In genomic region chr2:157628282-157628531, GRCh38 we compare ENCODE assay signal across 8 cellular contexts. TPM values are rescaled to one million over a fixed set of nuclear protein-coding genes. Genes with fewer than 3 reads are reported as not detected.
DNase-seq lines count a peak whose midpoint lies in the region; ATAC-seq and TF ChIP-seq lines count a peak whose summit lies in the region.

No MANE protein-coding gene starts in this region.

- H4K20me1 ChIP-seq in OCI-LY1 (ENCODE audit: insufficient read depth, low read length) = no peaks in the 10 kb centered on the region

- TF ChIP-seq CTCF in OCI-LY1 (IDR thresholded peaks at IDR 0.05; ENCODE audit: low read length) = no peak
- TF ChIP-seq CTCF in endothelial cell (IDR thresholded peaks at IDR 0.05; ENCODE audit: unreplicated experiment) = no peak

- no peak overlapping the region for H3K27ac Mint-ChIP-seq in endothelial cell (ENCODE audit: unreplicated experiment)

- H3K9me3 Mint-ChIP-seq in endothelial cell (ENCODE audit: unreplicated experiment) = no peaks in the 10 kb centered on the region

- H3K4me1 Mint-ChIP-seq in endothelial cell (ENCODE audit: unreplicated experiment) = peaks cover 5% of the 10 kb centered on the region

- H3K4me3 ChIP-seq in OCI-LY1 (ENCODE audit: low read depth, low read length, poor library complexity, severe bottlenecking) (peak overlapping the region; percentile 56), neuron (ENCODE audit: low read length) (peak overlapping the region; percentile 47)

- H3K36me3 Mint-ChIP-seq in endothelial cell (ENCODE audit: low read depth, unreplicated experiment) = no peaks in the 10 kb centered on the region

- H3K4me2 ChIP-seq in OCI-LY1 (ENCODE audit: low read length) = peak overlapping the region; percentile 78

- peak overlapping the region; percentile 78 for H3K4me3 Mint-ChIP-seq in endothelial cell (ENCODE audit: unreplicated experiment)

- H3K27me3 ChIP-seq in OCI-LY1 (ENCODE audit: insufficient read depth, low read length) = 0 out of 2 replicates have a peak, but pooled peaks cover 5% of the 10 kb centered on the region
- peaks cover 19% of the 10 kb centered on the region for H3K27me3 ChIP-seq in neuron (ENCODE audit: insufficient read depth, low read length)

- H3K27me3 Mint-ChIP-seq in endothelial cell (ENCODE audit: unreplicated experiment) = peaks cover 7% of the 10 kb centered on the region

- H3K4me1 ChIP-seq in OCI-LY1 (ENCODE audit: insufficient read depth, low read length, severe bottlenecking) (peaks cover 4% of the 10 kb centered on the region), neuron (ENCODE audit: insufficient read depth, low read length) (no peaks in the 10 kb centered on the region)

- DNase-seq in A172 (ENCODE audit: low spot score) = peak; percentile 1
- DNase-seq in endothelial cell (ENCODE audit: low spot score) = no peak
- no peak for DNase-seq in HCEC 1CT
- DNase-seq in amniotic stem cell (lab: John Stamatoyannopoulos, UW) = no peak
- no peak for DNase-seq in HPDE6-E6E7 (ENCODE audit: extremely low spot score)

- no peak overlapping the region for H3K9ac ChIP-seq in OCI-LY1 (ENCODE audit: low read length)

- H3K9me2 ChIP-seq in OCI-LY1 (ENCODE audit: low read depth, low read length) = no peaks in the 10 kb centered on the region

- H3K36me3 ChIP-seq in OCI-LY1 (ENCODE audit: insufficient read depth, low read length) (no peaks in the 10 kb centered on the region), neuron (ENCODE audit: insufficient read depth, low read length) (no peaks in the 10 kb centered on the region)

- H3K27ac ChIP-seq in OCI-LY1 (ENCODE audit: low read depth, low read length, poor library complexity, severe bottlenecking) = no peak overlapping the region

- no peaks in the 10 kb centered on the region for H3K9me3 ChIP-seq in OCI-LY1 (ENCODE audit: low read length)
- no peaks in the 10 kb centered on the region for H3K9me3 ChIP-seq in neuron (ENCODE audit: low read length)

- ATAC-seq in GM19395 (IDR thresholded peaks at IDR 0.05; ENCODE audit: unreplicated experiment) = peak; percentile 15

- no peaks in the 10 kb centered on the region for H3F3A ChIP-seq in OCI-LY1 (ENCODE audit: insufficient read depth, low read length)

- H2AFZ ChIP-seq in OCI-LY1 (ENCODE audit: low read length) (no peak overlapping the region), neuron (ENCODE audit: low read depth, low read length) (peak overlapping the region; percentile 68)

- no peaks in the 10 kb centered on the region for H3K79me2 ChIP-seq in OCI-LY1 (ENCODE audit: insufficient read depth, low read length)

RNA-seq across cellular contexts. Expression of gene ACVR1C, which starts 0.5 kb away (rescaled TPM):
- total RNA-seq in A172 (2014; rRNA removed; shearing (Covaris generic)) = not detected in 2 replicates
- 0.10 TPM for total RNA-seq in endothelial cell (ENCODE audit: unreplicated experiment)
